ENCODE assay signal across 8 cellular contexts in the genomic region with DNA sequence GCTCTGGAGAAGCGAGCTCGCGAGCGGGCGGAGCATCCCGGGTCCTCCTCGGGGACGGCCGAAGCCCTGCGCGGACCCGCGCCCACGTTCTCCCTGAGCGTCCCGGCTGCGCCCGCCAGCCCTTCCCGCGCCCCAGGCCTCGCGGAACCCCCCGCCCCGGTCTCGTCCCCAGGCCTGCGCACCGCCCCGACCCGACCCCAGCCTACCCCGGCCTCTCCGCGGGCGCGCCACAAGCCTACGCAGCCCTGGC. TPM values are rescaled to one million over a fixed set of nuclear protein-coding genes. Genes with fewer than 3 reads are reported as not detected.
DNase-seq lines count a peak whose midpoint lies in the region; ATAC-seq and TF ChIP-seq lines count a peak whose summit lies in the region.

No MANE protein-coding gene starts in this region.

- H3K4me3 ChIP-seq in GM12864 (ENCODE audit: low read depth, low read length) (peak overlapping the region; percentile 94), OCI-LY3 (ENCODE audit: low read length) (peak overlapping the region; percentile 80), epithelial cell of esophagus (ENCODE audit: low read length) (peak overlapping the region; percentile 88), ovary (peak overlapping the region; percentile 76)

- H3K9me3 ChIP-seq in OCI-LY3 (ENCODE audit: insufficient read depth, low read length) (no peaks in the 10 kb centered on the region), ovary (no peaks in the 10 kb centered on the region)

- no peaks in the 10 kb centered on the region for H3K27me3 ChIP-seq in OCI-LY3 (ENCODE audit: low read depth, low read length)
- no peaks in the 10 kb centered on the region for H3K27me3 ChIP-seq in ovary

- TF ChIP-seq EP300 in ovary (IDR thresholded peaks at IDR 0.05), result no peak

- 0 to 2% (median 0%) methylated on average over 9 to 35 of the region's 35 CpGs for WGBS in ovary, 3 donors

- TF ChIP-seq CTCF in GM12864 (IDR thresholded peaks at IDR 0.05; ENCODE audit: low read depth, low read length, missing control alignments), result no peak
- TF ChIP-seq CTCF in OCI-LY3 (IDR thresholded peaks at IDR 0.05; ENCODE audit: low read depth, low read length), result no peak
- no peak for TF ChIP-seq CTCF in epithelial cell of esophagus (IDR thresholded peaks at IDR 0.05; ENCODE audit: insufficient read depth, low read depth, low read length, missing control alignments)
- no peak for TF ChIP-seq CTCF in ovary (IDR thresholded peaks at IDR 0.05)

- peaks cover 25% of the 10 kb centered on the region for H3K36me3 ChIP-seq in OCI-LY3 (replicated peaks; ENCODE audit: low read depth, low read length)
- H3K36me3 ChIP-seq in ovary, result no peaks in the 10 kb centered on the region

- peak overlapping the region; percentile 87 for H3K4me2 ChIP-seq in OCI-LY3 (ENCODE audit: low read length)

- peak overlapping the region; percentile 92 for H3K9ac ChIP-seq in OCI-LY3 (ENCODE audit: low read length)

- H3K79me2 ChIP-seq in OCI-LY3 (ENCODE audit: low read length), result peaks cover 59% of the 10 kb centered on the region

- peaks cover 29% of the 10 kb centered on the region for H4K20me1 ChIP-seq in OCI-LY3 (ENCODE audit: insufficient read depth, low read length)

- H3K27ac ChIP-seq in OCI-LY3 (ENCODE audit: low read length) (peak overlapping the region; percentile 61), ovary (peak overlapping the region; percentile 96 to 97)

- no peak overlapping the region for H2AFZ ChIP-seq in OCI-LY3 (ENCODE audit: low read depth, low read length)

- ATAC-seq in GM21423 (IDR thresholded peaks at IDR 0.05; ENCODE audit: unreplicated experiment), result no peak

- H3K4me1 ChIP-seq in OCI-LY3 (ENCODE audit: low read length) (peaks cover 17% of the 10 kb centered on the region), ovary (ENCODE audit: insufficient read depth) (peaks cover 6% of the 10 kb centered on the region)

- intact Hi-C loops in ovary (cut with DNase I), result no loop called here

- no peak for DNase-seq in GM12864 (ENCODE audit: low read depth)
- no peak for DNase-seq in epithelial cell of esophagus (ENCODE audit: low read depth)
- no peak for DNase-seq in ovary
- DNase-seq in stimulated activated CD4-positive, alpha-beta T cell treated with anti-CD3 and anti-CD28 coated beads, Interleukin-2, amount 100 ng/mL, for 48 hours, result no peak
- no peak for DNase-seq in NCI-H2227 treated with DMSO at 0.1 percent for 48 hours (lab: John Stamatoyannopoulos, UW)
- no peak for DNase-seq in NCI-H748 (lab: John Stamatoyannopoulos, UW; ENCODE audit: unreplicated experiment)

- TF ChIP-seq POLR2A in ovary (IDR thresholded peaks at IDR 0.05), result no peak

RNA-seq across cellular contexts. Expression of gene USP36, which starts 0.2 kb away (rescaled TPM):
- total RNA-seq in ovary, result 100 to 1,000 TPM in 2 of 7 donors, 10 to 100 TPM in 5; 56.0 to 127 (median 69.2) TPM
- polyA plus RNA-seq in ovary, result 10 to 100 TPM; 38.7 to 59.1 TPM

RNA-seq across cellular contexts. Expression of gene CYTH1, which starts 58.4 kb away (rescaled TPM):
- total RNA-seq in ovary, result 10 to 100 TPM; 17.4 to 27.0 (median 24.4) TPM
- polyA plus RNA-seq in ovary, result 10 to 100 TPM; 15.1 to 35.3 TPM
